In the genomic region with DNA sequence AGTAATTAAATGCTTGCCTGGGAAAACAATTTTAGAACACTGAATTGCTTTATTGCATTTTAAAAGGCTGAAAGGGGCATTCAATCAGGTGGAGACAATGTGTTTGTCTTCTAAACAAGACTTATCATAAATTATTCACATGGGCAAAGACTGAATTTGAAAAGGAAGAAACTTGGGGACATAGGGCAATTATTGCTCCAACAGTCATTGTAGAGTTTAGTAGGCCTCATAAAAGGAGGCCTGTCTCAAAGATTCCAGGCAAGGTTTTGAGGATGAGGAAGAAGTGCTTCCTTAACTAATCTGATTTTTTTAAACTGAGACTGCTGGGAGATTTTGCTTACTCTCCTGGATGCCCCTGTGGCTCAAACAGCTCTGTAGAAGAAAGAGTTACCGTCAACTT, we compare ENCODE assay signal across 27 cellular contexts.
"Had no signal": no experiment of that assay in that cellular context is flagged by ENCODE, and none has a peak within 500 bp of the region (broad histone marks: within the 10 kb centered on the region; RNA-seq: fewer than 3 reads in every experiment).

No MANE protein-coding gene starts in this region.

- H3K27me3 ChIP-seq: esophagus squamous epithelium, neutrophil, right lobe of liver, thyroid gland had no signal

- H3K9me3 ChIP-seq: esophagus squamous epithelium, neutrophil, right lobe of liver, thyroid gland had no signal

- DNase-seq: cortex of kidney; effector memory CD8-positive, alpha-beta T cell; erythroblast; esophagus squamous epithelium; hypothalamus; naive B cell; right lobe of liver; stimulated activated CD4-positive, alpha-beta T cell treated with anti-CD3 and anti-CD28 coated beads, Interleukin-12 subunit alpha, Interleukin-12 subunit beta, amount 100 ng/mL, for 4 hours; stimulated activated CD4-positive, alpha-beta T cell treated with anti-CD3 and anti-CD28 coated beads, Interleukin-1b, Interleukin-23, amount 100 ng/mL, for 48 hours; stimulated activated CD4-positive, alpha-beta T cell treated with anti-CD3 and anti-CD28 coated beads, Interleukin-4, amount 100 ng/mL, for 1 hour; stimulated activated CD8-positive, alpha-beta memory T cell treated with anti-CD3 and anti-CD28 coated beads, Interleukin-4, amount 100 ng/mL, for 48 hours; stimulated activated naive CD4-positive, alpha-beta T cell; stimulated activated naive CD8-positive, alpha-beta T cell treated with anti-CD3 and anti-CD28 coated beads, Interleukin-15, amount 100 ng/mL, for 72 hours; thyroid gland had no signal

- H3K27me3 Mint-ChIP-seq: effector memory CD8-positive, alpha-beta T cell; memory B cell; progenitor cell of endocrine pancreas; stimulated activated naive CD8-positive, alpha-beta T cell treated with anti-CD3 and anti-CD28 coated beads, Interleukin-15, amount 100 ng/mL, for 72 hours; type B pancreatic cell had no signal

- H3K9me3 Mint-ChIP-seq: effector memory CD8-positive, alpha-beta T cell; memory B cell; natural killer cell treated with Interleukin-12 subunit alpha and Interleukin-12 subunit beta and Interleukin-15 and Interleukin-18, amount 100 ng/mL, for 72 hours; neural crest cell; stimulated activated naive CD8-positive, alpha-beta T cell treated with anti-CD3 and anti-CD28 coated beads, Interleukin-15, amount 100 ng/mL, for 72 hours; type B pancreatic cell had no signal

- FAIRE-seq: endometrium, frontal cortex, keratinocyte had no signal

- H2AFZ ChIP-seq: parathyroid adenoma had no signal

- H3K4me3 Mint-ChIP-seq: memory B cell; naive B cell; natural killer cell treated with Interleukin-12 subunit alpha and Interleukin-12 subunit beta and Interleukin-15 and Interleukin-18, amount 100 ng/mL, for 72 hours; neural crest cell; stimulated activated naive CD8-positive, alpha-beta T cell treated with anti-CD3 and anti-CD28 coated beads, Interleukin-15, amount 100 ng/mL, for 72 hours; type B pancreatic cell had no signal

- ATAC-seq: effector memory CD8-positive, alpha-beta T cell; left lobe of liver; natural killer cell treated with Interleukin-12 subunit alpha and Interleukin-12 subunit beta and Interleukin-15 and Interleukin-18, amount 100 ng/mL, for 72 hours; right lobe of liver; stimulated activated naive CD8-positive, alpha-beta T cell treated with anti-CD3 and anti-CD28 coated beads, Interleukin-15, amount 100 ng/mL, for 72 hours had no signal

- H3K4me1 Mint-ChIP-seq: memory B cell had no signal

- H3K27ac ChIP-seq: esophagus squamous epithelium, neutrophil, parathyroid adenoma, right lobe of liver, thyroid gland had no signal

- H3K4me1 ChIP-seq: esophagus squamous epithelium, thyroid gland had no signal

- H3K4me3 ChIP-seq: esophagus squamous epithelium, lung, right lobe of liver, smooth muscle cell, thyroid gland had no signal

- H3K27ac Mint-ChIP-seq: effector memory CD8-positive, alpha-beta T cell; memory B cell; naive B cell; progenitor cell of endocrine pancreas; type B pancreatic cell had no signal

- H3K4me2 ChIP-seq: smooth muscle cell had no signal

- H3K36me3 ChIP-seq: esophagus squamous epithelium, neutrophil, right lobe of liver, thyroid gland had no signal

- H3K79me2 ChIP-seq: parathyroid adenoma had no signal

- H3K9ac ChIP-seq: parathyroid adenoma had no signal

- H3K36me3 Mint-ChIP-seq: memory B cell; naive B cell; natural killer cell treated with Interleukin-12 subunit alpha and Interleukin-12 subunit beta and Interleukin-15 and Interleukin-18, amount 100 ng/mL, for 72 hours; type B pancreatic cell had no signal
